ENCODE assay signal across 11 cellular contexts in the genomic region with DNA sequence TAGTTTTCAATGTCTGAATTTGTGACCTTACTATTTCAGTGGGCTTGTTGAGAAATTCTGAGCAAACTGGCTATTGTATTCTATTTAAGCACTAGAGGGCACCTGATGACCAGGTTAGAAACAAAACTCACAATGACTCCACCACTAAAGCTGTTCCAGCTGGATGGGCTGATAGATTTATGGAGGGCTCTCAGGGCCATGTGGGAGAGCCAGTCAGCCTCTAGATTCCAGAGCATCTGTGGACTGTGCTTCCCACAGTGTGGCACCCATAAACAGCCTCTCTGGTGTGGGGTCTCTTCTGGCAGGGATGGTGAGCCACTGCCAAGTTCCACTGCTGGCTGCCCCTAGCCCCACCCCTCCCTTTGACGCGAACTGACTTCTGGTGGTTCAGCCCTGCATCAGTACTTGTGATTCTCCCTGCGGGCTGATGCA. TPM values are rescaled to one million over a fixed set of nuclear protein-coding genes. Genes with fewer than 3 reads are reported as not detected.
DNase-seq lines count a peak whose midpoint lies in the region; FAIRE-seq and TF ChIP-seq lines count a peak whose summit lies in the region.
"Had no signal": no experiment of that assay in that cellular context is flagged by ENCODE, and none has a peak within 500 bp of the region (broad histone marks: within the 10 kb centered on the region; RNA-seq: fewer than 3 reads in every experiment).

No MANE protein-coding gene starts in this region.

- peaks cover 10% of the 10 kb centered on the region for H3K27me3 Mint-ChIP-seq in activated CD4-positive, alpha-beta T cell treated with anti-CD3 and anti-CD28 coated beads, Interleukin-2, amount 10 ng/mL, durations not matched to agents 7 days and 5 days
- H3K27me3 Mint-ChIP-seq: activated B cell treated with CpG ODN at 0.5 μM for 24 hours had no signal

- CTCF ChIA-PET in activated CD4-positive, alpha-beta T cell treated with anti-CD3 and anti-CD28 coated beads, Interleukin-2, amount 10 ng/mL, durations not matched to agents 7 days and 5 days (lab: Charles Lee): no interaction called here

- H3K9me3 Mint-ChIP-seq in activated CD4-positive, alpha-beta T cell treated with anti-CD3 and anti-CD28 coated beads, Interleukin-2, amount 10 ng/mL, durations not matched to agents 7 days and 5 days: peaks cover 3% of the 10 kb centered on the region

- peak; percentile 7 for DNase-seq in activated CD4-positive, alpha-beta T cell treated with anti-CD3 and anti-CD28 coated beads, Interleukin-2, amount 10 ng/mL, durations not matched to agents 7 days and 5 days
- DNase-seq in activated CD4-positive, alpha-beta T cell treated with anti-CD3 and anti-CD28 coated beads, Interleukin-2, amount 50 U/mL, for 48 hours: no peak
- DNase-seq in NCI-H524 treated with DMSO at 0.1 percent for 48 hours (lab: John Stamatoyannopoulos, UW): peak; percentile 83
- peak; percentile 40 for DNase-seq in dermis blood vessel endothelial cell
- DNase-seq in renal cortical epithelial cell (ENCODE audit: low read depth): peak; percentile 79
- no peak for DNase-seq in GF-D8 (lab: John Stamatoyannopoulos, UW)
- DNase-seq in activated CD4-positive, alpha-beta T cell treated with anti-CD3 and anti-CD28 coated beads, Interleukin-2, amount 50 U/mL, for 1 hour: no peak
- DNase-seq in GM12891 (ENCODE audit: insufficient read length, low spot score): no peak
- DNase-seq: activated B cell treated with CpG ODN at 0.5 μM for 24 hours had no signal

- no peak for FAIRE-seq in GM12891 (lab: Jason Lieb, UNC)

- H3K36me3 Mint-ChIP-seq in activated CD4-positive, alpha-beta T cell treated with anti-CD3 and anti-CD28 coated beads, Interleukin-2, amount 10 ng/mL, durations not matched to agents 7 days and 5 days (ENCODE audit: low read depth): no peaks in the 10 kb centered on the region
- H3K36me3 Mint-ChIP-seq: CD4-positive, alpha-beta memory T cell had no signal

- no peak overlapping the region for H3K4me3 Mint-ChIP-seq in activated CD4-positive, alpha-beta T cell treated with anti-CD3 and anti-CD28 coated beads, Interleukin-2, amount 10 ng/mL, durations not matched to agents 7 days and 5 days
- H3K4me3 Mint-ChIP-seq: activated B cell treated with CpG ODN at 0.5 μM for 24 hours; CD4-positive, alpha-beta memory T cell had no signal

- H3K27ac Mint-ChIP-seq in activated CD4-positive, alpha-beta T cell treated with anti-CD3 and anti-CD28 coated beads, Interleukin-2, amount 10 ng/mL, durations not matched to agents 7 days and 5 days: no peak overlapping the region
- H3K27ac Mint-ChIP-seq: activated B cell treated with CpG ODN at 0.5 μM for 24 hours; CD4-positive, alpha-beta memory T cell had no signal

- no peak for TF ChIP-seq POLR2A in GM12891 (IDR thresholded peaks at IDR 0.05; ENCODE audit: low read depth, low read length)

- H3K4me1 Mint-ChIP-seq in activated CD4-positive, alpha-beta T cell treated with anti-CD3 and anti-CD28 coated beads, Interleukin-2, amount 10 ng/mL, durations not matched to agents 7 days and 5 days: no peaks in the 10 kb centered on the region
- H3K4me1 Mint-ChIP-seq: activated B cell treated with CpG ODN at 0.5 μM for 24 hours; CD4-positive, alpha-beta memory T cell had no signal

- POLR2A ChIA-PET in activated CD4-positive, alpha-beta T cell treated with anti-CD3 and anti-CD28 coated beads, Interleukin-2, amount 10 ng/mL, durations not matched to agents 7 days and 5 days (lab: Charles Lee): no interaction called here

TF ChIP-seq in GM12891, 5 proteins besides CTCF, POLR2A, EP300 and RAD21:
- TF ChIP-seq POU2F2 (IDR thresholded peaks at IDR 0.05; ENCODE audit: low read depth, low read length) (no peak), POLR2AphosphoS5 (IDR thresholded peaks at IDR 0.05; ENCODE audit: low read depth, low read length) (no peak), TAF1 (IDR thresholded peaks at IDR 0.05; ENCODE audit: low read depth, low read length) (no peak)

RNA-seq across cellular contexts. Expression of gene C6orf58, which starts 29.2 kb away (rescaled TPM):
- total RNA-seq in activated CD4-positive, alpha-beta T cell treated with anti-CD3 and anti-CD28 coated beads, Interleukin-2, amount 10 ng/mL, durations not matched to agents 7 days and 5 days: not detected
- not detected in 2 replicates for total RNA-seq in dermis blood vessel endothelial cell
- 0.25 and 1.0 TPM in 2 replicates for total RNA-seq in renal cortical epithelial cell
- polyA plus RNA-seq in GM12891 (2012; ENCODE audit: low read depth, missing spikeins): not detected
- total RNA-seq: activated B cell treated with CpG ODN at 0.5 μM for 24 hours; CD4-positive, alpha-beta memory T cell; psoas muscle had no signal
- polyA plus RNA-seq: psoas muscle had no signal

Comparison
In these comparisons a context has a peak if more than half of its experiments do, and no peak if none do; other contexts are left out.
1. DNase-seq: peak in activated CD4-positive, alpha-beta T cell treated with anti-CD3 and anti-CD28 coated beads, Interleukin-2, amount 10 ng/mL, durations not matched to agents 7 days and 5 days (single experiment), NCI-H524 treated with DMSO at 0.1 percent for 48 hours (single experiment), dermis blood vessel endothelial cell (single experiment) and renal cortical epithelial cell (single experiment); none in activated CD4-positive, alpha-beta T cell treated with anti-CD3 and anti-CD28 coated beads, Interleukin-2, amount 50 U/mL, for 48 hours (0 of 2), GF-D8 (single experiment), activated CD4-positive, alpha-beta T cell treated with anti-CD3 and anti-CD28 coated beads, Interleukin-2, amount 50 U/mL, for 1 hour (single experiment) and GM12891 (single experiment).